ENCODE assay signal across 16 cellular contexts in the genomic region with DNA sequence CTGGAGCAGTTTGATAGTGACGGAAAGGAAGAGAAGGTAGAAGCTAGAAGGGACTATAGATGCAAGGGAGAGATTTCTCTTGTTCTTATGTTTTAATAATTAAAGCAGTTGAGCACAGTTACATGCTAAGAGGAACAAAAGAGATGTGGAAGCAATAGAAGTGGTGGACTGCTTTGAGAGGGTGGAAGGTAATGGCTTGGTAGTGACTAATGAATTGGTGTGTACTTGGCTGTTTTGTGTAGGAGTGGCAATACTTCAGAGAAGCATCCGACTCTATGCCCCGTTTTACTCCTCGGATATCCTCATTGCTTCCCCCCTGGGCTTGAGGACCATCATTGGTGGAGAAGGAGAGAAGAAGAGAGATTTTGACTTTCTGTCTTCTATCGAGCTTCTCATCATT. TPM values are rescaled to one million over a fixed set of nuclear protein-coding genes. Genes with fewer than 3 reads are reported as not detected.
DNase-seq lines count a peak whose midpoint lies in the region; FAIRE-seq and TF ChIP-seq lines count a peak whose summit lies in the region.
"Had no signal": no experiment of that assay in that cellular context is flagged by ENCODE, and none has a peak within 500 bp of the region (broad histone marks: within the 10 kb centered on the region; RNA-seq: fewer than 3 reads in every experiment).

No MANE protein-coding gene starts in this region.

- no peak overlapping the region for H2AFZ ChIP-seq in endothelial cell of umbilical vein (ENCODE audit: low read depth, low read length)

- H3K4me1 ChIP-seq in CD8-positive, alpha-beta memory T cell (ENCODE audit: insufficient read depth, low read length), result no peaks in the 10 kb centered on the region
- H3K4me1 ChIP-seq in SJSA1 (replicated peaks), result peaks cover 36% of the 10 kb centered on the region
- peaks cover 55% of the 10 kb centered on the region for H3K4me1 ChIP-seq in endothelial cell of umbilical vein (ENCODE audit: control insufficient read depth, extremely low read depth, insufficient read depth, low read length)
- peaks cover 5% of the 10 kb centered on the region for H3K4me1 ChIP-seq in HAP-1

- no peak for FAIRE-seq in endothelial cell of umbilical vein (lab: Jason Lieb, UNC)
- FAIRE-seq: GM12892 had no signal

- TF ChIP-seq CTCF in endothelial cell of umbilical vein (IDR thresholded peaks at IDR 0.05; ENCODE audit: extremely low read depth in 1 of 2, insufficient read depth in 1 of 2, low read depth in 1 of 2, low read length in 2 of 2) (no peak), osteocyte (IDR thresholded peaks at IDR 0.05) (no peak), GM13977 (IDR thresholded peaks at IDR 0.05; ENCODE audit: extremely low read depth, insufficient read depth, missing control alignments) (no peak)

- dilution Hi-C loops in endothelial cell of umbilical vein (cut with MboI; ENCODE audit: extremely low pct_ligation_motif_present, low sequenced_read_pairs), result loop anchor here (25.0 kb wide), 1 partner anchor 522 kb away; no protein-coding TSS in a partner anchor

- in situ Hi-C loops in GM13977 (cut with MboI; ENCODE audit: low pct_unique_long_range_greater_than_20kb, low sequenced_read_pairs, unreplicated experiment), result no loop called here
- in situ Hi-C loops in HAP-1 (cut with MboI; ENCODE audit: low sequenced_read_pairs), result no loop called here

- no peaks in the 10 kb centered on the region for H3K27me3 Mint-ChIP-seq in CD8-positive, alpha-beta memory T cell
- no peaks in the 10 kb centered on the region for H3K27me3 Mint-ChIP-seq in osteocyte (ENCODE audit: unreplicated experiment)

- intact Hi-C loops in endothelial cell of umbilical vein (cut with micrococcal nuclease), result loop anchor here (1.0 kb wide), 5 partner anchors 13 to 399 kb away; partner anchors contain the start of gene UTP25

- H3K4me3 Mint-ChIP-seq in CD8-positive, alpha-beta memory T cell, result no peak overlapping the region
- peak overlapping the region; percentile 14 for H3K4me3 Mint-ChIP-seq in osteocyte (ENCODE audit: unreplicated experiment)

- H3K36me3 Mint-ChIP-seq in CD8-positive, alpha-beta memory T cell, result peaks cover 4 to 97% (median 19%) of the 10 kb centered on the region in 3 donors
- peaks cover 58% of the 10 kb centered on the region for H3K36me3 Mint-ChIP-seq in osteocyte (ENCODE audit: unreplicated experiment)

- DNase-seq in CD8-positive, alpha-beta memory T cell, result no peak
- no peak for DNase-seq in SJSA1 (ENCODE audit: low read depth in 1 of 2, low spot score in 2 of 2)
- no peak for DNase-seq in endothelial cell of umbilical vein (ENCODE audit: low read depth, low spot score)
- no peak for DNase-seq in osteocyte (ENCODE audit: extremely low spot score, unreplicated experiment)
- DNase-seq in GM13977 (ENCODE audit: low spot score), result no peak
- DNase-seq in HAP-1 (ENCODE audit: low spot score in 2 of 2), result no peak
- DNase-seq in NCI-H2171 (lab: John Stamatoyannopoulos, UW), result no peak
- DNase-seq in NCI-H446 (lab: John Stamatoyannopoulos, UW), result no peak
- DNase-seq: activated naive CD4-positive, alpha-beta T cell; NCI-H524; Peyer's patch; stimulated activated CD4-positive, alpha-beta T cell treated with anti-CD3 and anti-CD28 coated beads, Interleukin-4, amount 100 ng/mL, for 4 hours; stimulated activated naive CD4-positive, alpha-beta T cell had no signal

- H3K9me1 ChIP-seq in endothelial cell of umbilical vein (replicated peaks; ENCODE audit: control insufficient read depth, extremely low read depth, insufficient read depth, low read length), result no peaks in the 10 kb centered on the region

- H3K9ac ChIP-seq in endothelial cell of umbilical vein (replicated peaks; ENCODE audit: extremely low read depth, insufficient read depth, low read length), result peak overlapping the region; percentile 63

- H4K20me1 ChIP-seq in endothelial cell of umbilical vein (replicated peaks; ENCODE audit: control insufficient read depth, extremely low read depth, insufficient read depth, low read length), result no peaks in the 10 kb centered on the region

- no peaks in the 10 kb centered on the region for H3K9me3 Mint-ChIP-seq in CD8-positive, alpha-beta memory T cell
- H3K9me3 Mint-ChIP-seq in osteocyte (ENCODE audit: unreplicated experiment), result no peaks in the 10 kb centered on the region

- no peaks in the 10 kb centered on the region for H3K27me3 ChIP-seq in CD8-positive, alpha-beta memory T cell (ENCODE audit: insufficient read depth, low read length, poor library complexity, severe bottlenecking)
- H3K27me3 ChIP-seq in SJSA1 (replicated peaks) (no peaks in the 10 kb centered on the region), endothelial cell of umbilical vein (ENCODE audit: control insufficient read depth in 2 of 2, insufficient read depth in 2 of 2, low read length in 2 of 2) (no peaks in the 10 kb centered on the region), HAP-1 (ENCODE audit: low read depth) (no peaks in the 10 kb centered on the region)
- H3K27me3 ChIP-seq: Peyer's patch had no signal

- H3K27ac Mint-ChIP-seq in CD8-positive, alpha-beta memory T cell, result peak overlapping the region in 5 of 8 donors; percentile 2 to 81 (median 24)
- H3K27ac Mint-ChIP-seq in osteocyte (ENCODE audit: unreplicated experiment), result peak overlapping the region; percentile 90

- CTCF ChIA-PET in CD8-positive, alpha-beta memory T cell (lab: Charles Lee), result interaction anchor here (1.2 to 1.4 kb wide), 3 partner anchors 13 to 470 kb away, joined by 3 to 5 read pairs (median 3); partner anchors contain the start of gene UTP25
- CTCF ChIA-PET in endothelial cell of umbilical vein (lab: Charles Lee), result interaction anchor here (1.0 to 2.4 kb wide), 13 partner anchors 9 to 467 kb away, joined by 3 to 59 read pairs (median 4); partner anchors contain the start of genes SYT14 and UTP25

- no peaks in the 10 kb centered on the region for H3K9me3 ChIP-seq in CD8-positive, alpha-beta memory T cell (ENCODE audit: low read length)
- H3K9me3 ChIP-seq in SJSA1 (replicated peaks) (no peaks in the 10 kb centered on the region), endothelial cell of umbilical vein (replicated peaks; ENCODE audit: control insufficient read depth, insufficient read depth, low read length) (no peaks in the 10 kb centered on the region), HAP-1 (no peaks in the 10 kb centered on the region)
- H3K9me3 ChIP-seq: Peyer's patch had no signal

- POLR2A ChIA-PET in CD8-positive, alpha-beta memory T cell (lab: Charles Lee), result interaction anchor here (1.4 kb wide), 1 partner anchor 13 kb away, joined by 3 read pairs; the partner anchor contains the start of gene UTP25
- POLR2A ChIA-PET in endothelial cell of umbilical vein (lab: Charles Lee), result interaction anchor here (0.5 to 2.9 kb wide), 7 partner anchors 13 to 393 kb away, joined by 3 to 27 read pairs (median 5); partner anchors contain the start of genes C1orf74, SERTAD4 and UTP25

- peak overlapping the region; percentile 63 for H3K4me2 ChIP-seq in endothelial cell of umbilical vein (ENCODE audit: insufficient read depth, low read length)

- no peak for TF ChIP-seq POLR2A in endothelial cell of umbilical vein (IDR thresholded peaks at IDR 0.05; ENCODE audit: low read depth, low read length)

- no peak overlapping the region for H3K4me3 ChIP-seq in CD8-positive, alpha-beta memory T cell (ENCODE audit: low read length)
- no peak overlapping the region for H3K4me3 ChIP-seq in SJSA1
- H3K4me3 ChIP-seq in endothelial cell of umbilical vein (replicated peaks in 1 of 3; ENCODE audit: insufficient read depth in 1 of 3, low read depth in 1 of 3, low read length in 3 of 3), result peak overlapping the region in 1 of 3 experiments; percentile 2
- no peak overlapping the region for H3K4me3 ChIP-seq in HAP-1
- H3K4me3 ChIP-seq: Peyer's patch had no signal

- peaks cover 86% of the 10 kb centered on the region for H3K36me3 ChIP-seq in CD8-positive, alpha-beta memory T cell (ENCODE audit: insufficient read depth, low read length)
- H3K36me3 ChIP-seq in SJSA1 (peaks cover 89% of the 10 kb centered on the region), endothelial cell of umbilical vein (ENCODE audit: control insufficient read depth in 2 of 2, extremely low read depth in 1 of 2, insufficient read depth in 2 of 2, low read length in 2 of 2) (peaks cover 11 to 39% of the 10 kb centered on the region in 2 experiments), HAP-1 (replicated peaks) (peaks cover 80% of the 10 kb centered on the region)

- peaks cover 5 to 11% (median 10%) of the 10 kb centered on the region in 3 donors for H3K4me1 Mint-ChIP-seq in CD8-positive, alpha-beta memory T cell
- H3K4me1 Mint-ChIP-seq in osteocyte (ENCODE audit: unreplicated experiment), result peaks cover 35% of the 10 kb centered on the region

- peaks cover 14% of the 10 kb centered on the region for H3K79me2 ChIP-seq in endothelial cell of umbilical vein (ENCODE audit: control insufficient read depth, insufficient read depth, low read length)

- H3K27ac ChIP-seq in CD8-positive, alpha-beta memory T cell (ENCODE audit: low read depth, low read length), result no peak overlapping the region
- H3K27ac ChIP-seq in SJSA1 (peak overlapping the region; percentile 87), endothelial cell of umbilical vein (ENCODE audit: insufficient read depth, low read depth, low read length) (peak overlapping the region; percentile 80)
- H3K27ac ChIP-seq: C4-2B had no signal

- BruUV-seq in endothelial cell of umbilical vein (replicated peaks; lab: Mats Ljungman, UMichigan), result no TSS peak

RNA-seq across cellular contexts. Expression of gene UTP25, which starts 12.8 kb away (rescaled TPM):
- 10 to 100 TPM; 14.9 to 15.2 TPM for total RNA-seq in CD8-positive, alpha-beta memory T cell
- 4.9 TPM for polyA plus RNA-seq in CD8-positive, alpha-beta memory T cell
- total RNA-seq in SJSA1 (2014; rRNA removed; shearing (Covaris generic)), result 3.7 and 6.9 TPM in 2 replicates
- 10.5 and 11.7 TPM in 2 replicates for total RNA-seq in endothelial cell of umbilical vein
- polyA plus RNA-seq in endothelial cell of umbilical vein, result 5.9 and 6.6 TPM in 2 replicates
- 5.3 and 5.7 TPM in 2 replicates for polyA plus RNA-seq in endothelial cell of umbilical vein (2011; cell fraction: cytosol; rRNA removed)
- polyA plus RNA-seq in endothelial cell of umbilical vein (2011; cell fraction: nucleus; rRNA removed), result 23.9 and 27.8 TPM in 2 replicates
- 6.5 and 9.0 TPM in 2 replicates for polyA plus RNA-seq in endothelial cell of umbilical vein (2012)
- polyA minus RNA-seq in endothelial cell of umbilical vein, result 20.9 and 22.0 TPM in 2 replicates
- polyA minus RNA-seq in endothelial cell of umbilical vein (2011; cell fraction: cytosol; rRNA and poly(A)+ RNA removed), result 10.0 TPM
- polyA minus RNA-seq in endothelial cell of umbilical vein (2011; cell fraction: nucleus; rRNA and poly(A)+ RNA removed), result 47.3 and 73.9 TPM in 2 replicates
- total RNA-seq in osteocyte, result 7.1 and 7.3 TPM in 2 replicates

RNA-seq across cellular contexts. Expression of gene IRF6, which starts 34.7 kb away (rescaled TPM):
- total RNA-seq in CD8-positive, alpha-beta memory T cell, result 1 to 10 TPM; 1.2 TPM
- polyA plus RNA-seq in CD8-positive, alpha-beta memory T cell, result 1.0 TPM
- not detected in 2 replicates for total RNA-seq in SJSA1 (2014; rRNA removed; shearing (Covaris generic))
- total RNA-seq in endothelial cell of umbilical vein, result 22.1 and 42.0 TPM in 2 replicates
- polyA plus RNA-seq in endothelial cell of umbilical vein, result 55.8 and 65.0 TPM in 2 replicates
- polyA plus RNA-seq in endothelial cell of umbilical vein (2011; cell fraction: cytosol; rRNA removed), result 33.7 and 34.7 TPM in 2 replicates
- polyA plus RNA-seq in endothelial cell of umbilical vein (2011; cell fraction: nucleus; rRNA removed), result 120 and 125 TPM in 2 replicates
- polyA plus RNA-seq in endothelial cell of umbilical vein (2012), result 3.6 and 7.9 TPM in 2 replicates
- 176 and 196 TPM in 2 replicates for polyA minus RNA-seq in endothelial cell of umbilical vein
- polyA minus RNA-seq in endothelial cell of umbilical vein (2011; cell fraction: cytosol; rRNA and poly(A)+ RNA removed), result not detected
- 126 and 158 TPM in 2 replicates for polyA minus RNA-seq in endothelial cell of umbilical vein (2011; cell fraction: nucleus; rRNA and poly(A)+ RNA removed)
- 0.13 TPM in 1 of 2 replicates, not detected in the other for total RNA-seq in osteocyte
- total RNA-seq: T-helper 2 cell treated with Interferon-gamma antibody and Interleukin-4, amounts not matched to agents 100 ng/mL and 5 ng/mL, for 36 hours had no signal

RNA-seq across cellular contexts. Expression of gene C1orf74, which starts 56.3 kb away (rescaled TPM):
- 1 to 10 TPM; 2.2 TPM for total RNA-seq in CD8-positive, alpha-beta memory T cell
- 0.35 TPM for polyA plus RNA-seq in CD8-positive, alpha-beta memory T cell
- 3.5 and 4.1 TPM in 2 replicates for total RNA-seq in SJSA1 (2014; rRNA removed; shearing (Covaris generic))
- total RNA-seq in endothelial cell of umbilical vein (2.3 and 3.0 TPM in 2 replicates), osteocyte (1.6 TPM in 2 replicates)
- polyA plus RNA-seq in endothelial cell of umbilical vein, result 2.4 TPM in 2 replicates
- polyA plus RNA-seq in endothelial cell of umbilical vein (2011; cell fraction: cytosol; rRNA removed), result 1.1 and 1.7 TPM in 2 replicates
- 12.1 and 12.6 TPM in 2 replicates for polyA plus RNA-seq in endothelial cell of umbilical vein (2011; cell fraction: nucleus; rRNA removed)
- polyA plus RNA-seq in endothelial cell of umbilical vein (2012), result 1.2 and 1.3 TPM in 2 replicates
- polyA minus RNA-seq in endothelial cell of umbilical vein, result 7.8 and 11.1 TPM in 2 replicates
- 1.1 TPM for polyA minus RNA-seq in endothelial cell of umbilical vein (2011; cell fraction: cytosol; rRNA and poly(A)+ RNA removed)
- polyA minus RNA-seq in endothelial cell of umbilical vein (2011; cell fraction: nucleus; rRNA and poly(A)+ RNA removed), result 24.5 and 31.8 TPM in 2 replicates

Comparison
In these comparisons a context has a peak if more than half of its experiments do, and no peak if none do; other contexts are left out.
1. RNA of gene IRF6, which starts 34.7 kb away (total RNA-seq): 22.1 to 42.0 TPM in endothelial cell of umbilical vein; 1.2 TPM in CD8-positive, alpha-beta memory T cell, 0.13 TPM in osteocyte and not detected in SJSA1; every median in the first group is over 10 times any median in the second.